Comparison of ENCODE assay signal across 9 cellular contexts in the genomic region with DNA sequence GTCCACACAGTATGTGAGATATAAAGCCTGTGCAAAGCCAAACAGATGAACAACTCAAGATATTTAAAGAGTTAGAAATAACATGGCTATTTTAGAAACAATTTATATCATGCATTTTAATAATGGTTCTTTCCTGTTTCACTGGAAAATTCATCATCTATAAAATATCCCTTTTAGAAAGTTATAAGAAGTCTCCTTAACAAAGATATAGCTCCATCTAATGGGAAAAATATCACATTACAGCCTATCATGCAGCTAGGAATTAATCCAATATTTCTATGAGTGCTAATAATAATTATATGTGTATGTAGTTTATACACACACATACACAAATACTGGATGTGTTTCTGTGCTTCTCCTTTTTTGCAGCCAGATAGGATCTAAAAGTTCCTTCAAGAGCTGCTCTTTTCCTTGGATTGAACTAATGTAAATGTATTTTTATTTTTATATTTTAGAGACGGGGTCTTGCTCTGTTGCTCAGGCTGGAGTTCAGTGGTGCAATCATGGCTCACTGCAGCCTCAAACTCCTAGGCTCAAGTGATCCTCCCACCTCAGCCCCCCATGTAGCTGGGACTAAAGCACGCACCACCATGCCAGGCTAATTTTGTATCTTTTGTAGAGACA. TPM values are rescaled to one million over a fixed set of nuclear protein-coding genes. Genes with fewer than 3 reads are reported as not detected.
A peak's percentile ranks its signal among the peaks of the same experiment; 100 is the strongest.
DNase-seq lines count a peak whose midpoint lies in the region; ATAC-seq and TF ChIP-seq lines count a peak whose summit lies in the region.
"Had no signal": no experiment of that assay in that cellular context is flagged by ENCODE, and none has a peak within 500 bp of the region (broad histone marks: within the 10 kb centered on the region; RNA-seq: fewer than 3 reads in every experiment).

No MANE protein-coding gene starts in this region.

- ATAC-seq in PC-3, result peak; percentile 63
- ATAC-seq: stimulated activated naive B cell treated with anti-CD40 and anti-IgM and Interleukin-4, amounts not matched to agents 10 μg/mL and 1 μg/mL and 100 μg/mL, for 72 hours had no signal

- no peaks in the 10 kb centered on the region for H3K4me1 ChIP-seq in PC-3 (ENCODE audit: insufficient read depth, low read length)

- CTCF ChIA-PET in PC-3 (lab: Charles Lee), result interaction anchor here (0.5 to 1.1 kb wide), 10 partner anchors 13 to 642 kb away, joined by 3 to 13 read pairs (median 6); no protein-coding TSS in a partner anchor

- H3K4me2 ChIP-seq in PC-3 (ENCODE audit: low read length), result no peak overlapping the region

- H3K4me3 ChIP-seq in PC-3 (ENCODE audit: low read length), result no peak overlapping the region
- H3K4me3 ChIP-seq in fibroblast of mammary gland (ENCODE audit: control insufficient read depth, low read depth, low read length), result no peak overlapping the region

- intact Hi-C loops in PC-3 (cut with micrococcal nuclease), result loop anchor here (1.0 to 5.0 kb wide), 5 partner anchors 34 to 661 kb away; no protein-coding TSS in a partner anchor
- intact Hi-C loops in posterior vena cava (cut with DNase I), result no loop called here

- H3F3A ChIP-seq in PC-3 (ENCODE audit: low read length, unreplicated experiment), result no peaks in the 10 kb centered on the region

- no peak overlapping the region for H2AFZ ChIP-seq in PC-3 (ENCODE audit: low read length)

- DNase-seq in A172 (ENCODE audit: low spot score) (peak; percentile 14), DMS114 treated with DMSO at 0.1 percent for 48 hours (lab: John Stamatoyannopoulos, UW; ENCODE audit: unreplicated experiment) (peak; percentile 21), PC-3 (peak; percentile 75), fibroblast of mammary gland (ENCODE audit: low read depth) (peak; percentile 46), NCI-H1930 (lab: John Stamatoyannopoulos, UW) (no peak), NK-92 (lab: John Stamatoyannopoulos, UW; ENCODE audit: unreplicated experiment) (no peak), inferior parietal cortex (ENCODE audit: extremely low spot score) (no peak), posterior vena cava (ENCODE audit: low spot score) (no peak)
- DNase-seq: stimulated activated naive B cell treated with anti-CD40 and anti-IgM and Interleukin-4, amounts not matched to agents 10 μg/mL and 1 μg/mL and 100 μg/mL, for 72 hours had no signal

- no peak overlapping the region for H3K27ac ChIP-seq in PC-3 (ENCODE audit: low read length)

- no peaks in the 10 kb centered on the region for H4K20me1 ChIP-seq in PC-3 (ENCODE audit: low read length)

- TF ChIP-seq CTCF in PC-3 (conservative IDR thresholded peaks at IDR 0.05; ENCODE audit: low read depth, low read length), result peak; percentile 83
- TF ChIP-seq CTCF in fibroblast of mammary gland (conservative IDR thresholded peaks at IDR 0.05; ENCODE audit: control insufficient read depth, insufficient read depth, low read depth, low read length), result peak; percentile 51

- H3K9ac ChIP-seq in PC-3 (ENCODE audit: low read length), result no peak overlapping the region

- POLR2A ChIA-PET in PC-3 (lab: Charles Lee; ENCODE audit: unreplicated experiment), result no interaction called here

- no peaks in the 10 kb centered on the region for H3K9me2 ChIP-seq in PC-3 (replicated peaks; ENCODE audit: low read length)

- no peaks in the 10 kb centered on the region for H3K79me2 ChIP-seq in PC-3 (ENCODE audit: low read length)

- H3K9me3 ChIP-seq in PC-3 (ENCODE audit: low read length), result no peaks in the 10 kb centered on the region

- BruUV-seq in PC-3 (replicated peaks; lab: Mats Ljungman, UMichigan), result no TSS peak

- H3K36me3 ChIP-seq in PC-3 (ENCODE audit: low read depth, low read length), result no peaks in the 10 kb centered on the region

- H3K27me3 ChIP-seq in PC-3 (ENCODE audit: low read length), result no peaks in the 10 kb centered on the region

RNA-seq across cellular contexts. Expression of a gene that starts 21.6 kb away (rescaled TPM):
- total RNA-seq in A172 (2014; rRNA removed; shearing (Covaris generic)), result 621 and 649 TPM in 2 replicates
- total RNA-seq in PC-3 (2014; rRNA removed) (40.0 and 44.9 TPM in 2 replicates), posterior vena cava (10 to 100 TPM; 61.2 to 62.1 TPM)

Comparison
In these comparisons a context has a peak if more than half of its experiments do, and no peak if none do; other contexts are left out.
1. DNase-seq: peak in A172 (single experiment), DMS114 treated with DMSO at 0.1 percent for 48 hours (single experiment), PC-3 (single experiment) and fibroblast of mammary gland (single experiment); none in NCI-H1930 (0 of 2), NK-92 (single experiment), inferior parietal cortex (single experiment) and posterior vena cava (single experiment).